ENCODE assay signal across 35 cellular contexts in genomic region chr1:90708236-90708786, GRCh38. TPM values are rescaled to one million over a fixed set of nuclear protein-coding genes. Genes with fewer than 3 reads are reported as not detected.
"Had no signal": no experiment of that assay in that cellular context is flagged by ENCODE, and none has a peak within 500 bp of the region (broad histone marks: within the 10 kb centered on the region; RNA-seq: fewer than 3 reads in every experiment).

No MANE protein-coding gene starts in this region.

- ATAC-seq: left lung; sciatic nerve; stimulated activated effector memory CD8-positive, alpha-beta T cell treated with anti-CD3 and anti-CD28 coated beads, Interleukin-12 subunit alpha, Interleukin-12 subunit beta, amount 100 ng/mL, for 72 hours; T-helper 17 cell had no signal

- H3K27ac Mint-ChIP-seq: activated CD4-positive, alpha-beta memory T cell treated with anti-CD3 and anti-CD28 coated beads, Interleukin-2, amount 10 ng/mL, durations not matched to agents 7 days and 5 days; activated CD4-positive, alpha-beta T cell treated with anti-CD3 and anti-CD28 coated beads, Interleukin-2, amount 10 ng/mL, durations not matched to agents 7 days and 5 days; activated naive CD4-positive, alpha-beta T cell treated with anti-CD3 and anti-CD28 coated beads, Interleukin-2, amount 10 ng/mL, durations not matched to agents 7 days and 5 days; activated naive CD8-positive, alpha-beta T cell treated with anti-CD3 and anti-CD28 coated beads, Interleukin-2, amount 10 ng/mL, durations not matched to agents 7 days and 5 days; activated T-cell treated with anti-CD3 and anti-CD28 coated beads, Interleukin-2, amount 50 U/mL, for 24 hours; natural killer cell; progenitor cell of endocrine pancreas; stimulated activated effector memory CD8-positive, alpha-beta T cell treated with anti-CD3 and anti-CD28 coated beads, Interleukin-12 subunit alpha, Interleukin-12 subunit beta, amount 100 ng/mL, for 72 hours; stimulated activated naive CD8-positive, alpha-beta T cell treated with anti-CD3 and anti-CD28 coated beads, Interleukin-15, Interleukin-2, amounts not matched to agents 100 ng/mL and 50 ng/mL, for 24 hours had no signal

- DNase-seq: activated CD4-positive, alpha-beta memory T cell treated with anti-CD3 and anti-CD28 coated beads, Interleukin-2, amount 10 ng/mL, durations not matched to agents 7 days and 5 days; activated CD4-positive, alpha-beta T cell treated with anti-CD3 and anti-CD28 coated beads, Interleukin-2, amount 10 ng/mL, durations not matched to agents 7 days and 5 days; activated CD4-positive, CD25-positive, alpha-beta regulatory T cell treated with anti-CD3 and anti-CD28 coated beads, Interleukin-2, amount 50 U/mL, for 72 hours; activated CD8-positive, alpha-beta memory T cell treated with anti-CD3 and anti-CD28 coated beads, Interleukin-2, amount 50 U/mL, for 48 hours; activated gamma-delta T cell; activated naive CD4-positive, alpha-beta T cell treated with anti-CD3 and anti-CD28 coated beads, Interleukin-2, amount 10 ng/mL, durations not matched to agents 7 days and 5 days; activated naive CD8-positive, alpha-beta T cell treated with anti-CD3 and anti-CD28 coated beads, Interleukin-2, amount 10 ng/mL, durations not matched to agents 7 days and 5 days; activated T-cell treated with anti-CD3 and anti-CD28 coated beads, Interleukin-2, amount 50 U/mL, for 24 hours; esophagus squamous epithelium; foreskin melanocyte; heart right ventricle; left lung; lower lobe of right lung; mesenchymal stem cell; natural killer cell; stimulated activated CD4-positive, alpha-beta T cell treated with anti-CD3 and anti-CD28 coated beads, Interleukin-12 subunit alpha, Interleukin-12 subunit beta, amount 100 ng/mL, for 4 hours; stimulated activated CD4-positive, alpha-beta T cell treated with anti-CD3 and anti-CD28 coated beads, Interleukin-4, amount 100 ng/mL, for 24 hours; T-helper 17 cell; T1000; trophoblast cell; uterus had no signal

- H3K27ac ChIP-seq: ascending aorta, cardiac muscle cell, esophagus squamous epithelium, heart right ventricle, left lung, lower lobe of right lung, skin epidermis, thoracic aorta, uterus had no signal

- H3K36me3 ChIP-seq: ascending aorta, cardiac muscle cell, esophagus squamous epithelium, heart right ventricle, left lung, lower lobe of right lung, thoracic aorta, uterus had no signal

- H3K4me3 ChIP-seq: ascending aorta, cardiac muscle cell, esophagus squamous epithelium, heart right ventricle, left lung, lower lobe of right lung, skin epidermis, thoracic aorta, uterus had no signal

- H3K9me3 ChIP-seq: ascending aorta, esophagus squamous epithelium, heart right ventricle, left lung, lower lobe of right lung, thoracic aorta, uterus had no signal

- H3K9me3 Mint-ChIP-seq: activated CD4-positive, alpha-beta memory T cell treated with anti-CD3 and anti-CD28 coated beads, Interleukin-2, amount 10 ng/mL, durations not matched to agents 7 days and 5 days; activated CD4-positive, alpha-beta T cell treated with anti-CD3 and anti-CD28 coated beads, Interleukin-2, amount 10 ng/mL, durations not matched to agents 7 days and 5 days; activated naive CD4-positive, alpha-beta T cell treated with anti-CD3 and anti-CD28 coated beads, Interleukin-2, amount 10 ng/mL, durations not matched to agents 7 days and 5 days; activated naive CD8-positive, alpha-beta T cell treated with anti-CD3 and anti-CD28 coated beads, Interleukin-2, amount 10 ng/mL, durations not matched to agents 7 days and 5 days; activated T-cell treated with anti-CD3 and anti-CD28 coated beads, Interleukin-2, amount 50 U/mL, for 24 hours; natural killer cell; stimulated activated effector memory CD8-positive, alpha-beta T cell treated with anti-CD3 and anti-CD28 coated beads, Interleukin-12 subunit alpha, Interleukin-12 subunit beta, amount 100 ng/mL, for 72 hours; stimulated activated naive CD8-positive, alpha-beta T cell treated with anti-CD3 and anti-CD28 coated beads, Interleukin-15, Interleukin-2, amounts not matched to agents 100 ng/mL and 50 ng/mL, for 24 hours had no signal

- H3K36me3 Mint-ChIP-seq: activated naive CD8-positive, alpha-beta T cell treated with anti-CD3 and anti-CD28 coated beads, Interleukin-2, amount 10 ng/mL, durations not matched to agents 7 days and 5 days; brain had no signal

- H3K4me3 Mint-ChIP-seq: activated CD4-positive, alpha-beta memory T cell treated with anti-CD3 and anti-CD28 coated beads, Interleukin-2, amount 10 ng/mL, durations not matched to agents 7 days and 5 days; activated CD4-positive, alpha-beta T cell treated with anti-CD3 and anti-CD28 coated beads, Interleukin-2, amount 10 ng/mL, durations not matched to agents 7 days and 5 days; activated naive CD4-positive, alpha-beta T cell treated with anti-CD3 and anti-CD28 coated beads, Interleukin-2, amount 10 ng/mL, durations not matched to agents 7 days and 5 days; activated naive CD8-positive, alpha-beta T cell treated with anti-CD3 and anti-CD28 coated beads, Interleukin-2, amount 10 ng/mL, durations not matched to agents 7 days and 5 days; activated T-cell treated with anti-CD3 and anti-CD28 coated beads, Interleukin-2, amount 50 U/mL, for 24 hours; natural killer cell; stimulated activated effector memory CD8-positive, alpha-beta T cell treated with anti-CD3 and anti-CD28 coated beads, Interleukin-12 subunit alpha, Interleukin-12 subunit beta, amount 100 ng/mL, for 72 hours; stimulated activated naive CD8-positive, alpha-beta T cell treated with anti-CD3 and anti-CD28 coated beads, Interleukin-15, Interleukin-2, amounts not matched to agents 100 ng/mL and 50 ng/mL, for 24 hours; T-helper 17 cell had no signal

RNA-seq across cellular contexts. Expression of gene BARHL2, which starts 8.8 kb away (rescaled TPM):
- total RNA-seq: activated CD4-positive, alpha-beta memory T cell treated with anti-CD3 and anti-CD28 coated beads, Interleukin-2, amount 10 ng/mL, durations not matched to agents 7 days and 5 days; activated CD4-positive, alpha-beta T cell treated with anti-CD3 and anti-CD28 coated beads, Interleukin-2, amount 10 ng/mL, durations not matched to agents 7 days and 5 days; activated naive CD8-positive, alpha-beta T cell treated with anti-CD3 and anti-CD28 coated beads, Interleukin-2, amount 10 ng/mL, durations not matched to agents 7 days and 5 days; ascending aorta; cardiac muscle cell; chondrocyte; esophagus squamous epithelium; glomerular endothelial cell; left lung; lower lobe of right lung; natural killer cell; osteocyte; progenitor cell of endocrine pancreas; renal cortical epithelial cell; sciatic nerve; subcutaneous adipose tissue; T-helper 17 cell; thoracic aorta; uterus had no signal
- polyA plus RNA-seq: cardiac muscle cell, heart right ventricle had no signal
